Comparison of ENCODE assay signal across 13 cellular contexts in the genomic region with DNA sequence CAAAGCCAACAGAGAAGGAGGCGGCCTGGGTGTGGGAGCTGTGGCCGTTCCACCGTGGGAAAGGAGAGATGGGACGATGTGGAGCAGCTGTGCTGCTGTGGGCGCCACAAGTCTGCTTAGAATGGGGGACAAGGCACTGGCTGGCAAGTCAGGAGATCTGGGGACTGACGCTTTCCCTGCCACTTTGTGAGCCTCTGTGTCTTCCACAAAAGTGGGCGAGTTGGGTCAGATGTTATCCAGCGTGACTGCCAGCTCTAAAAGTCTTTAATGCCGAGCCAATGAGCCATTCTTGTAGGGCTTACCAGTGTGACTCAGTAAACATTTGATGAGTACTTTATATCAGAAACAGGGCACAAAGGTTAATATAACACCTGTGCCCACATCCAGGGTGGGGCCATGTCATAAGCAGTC.
DNase-seq lines count a peak whose midpoint lies in the region; ATAC-seq and TF ChIP-seq lines count a peak whose summit lies in the region.
"Had no signal": no experiment of that assay in that cellular context is flagged by ENCODE, and none has a peak within 500 bp of the region (broad histone marks: within the 10 kb centered on the region; RNA-seq: fewer than 3 reads in every experiment).

No MANE protein-coding gene starts in this region.

- no peak overlapping the region for H3K27ac ChIP-seq in mammary epithelial cell (ENCODE audit: insufficient read depth, low read depth, low read length)
- H3K27ac ChIP-seq in colonic mucosa: peak overlapping the region; percentile 82
- H3K27ac ChIP-seq in transverse colon: peak overlapping the region; percentile 78 to 87 (median 80)

- TF ChIP-seq CTCF in mammary epithelial cell (conservative IDR thresholded peaks at IDR 0.05 in 1 of 2, IDR thresholded peaks at IDR 0.05 in 1 of 2; ENCODE audit: extremely low read depth in 1 of 2, insufficient read depth in 1 of 2, low read depth in 1 of 2, low read length in 2 of 2) (no peak), MCF 10A (IDR thresholded peaks at IDR 0.05; ENCODE audit: unreplicated experiment) (no peak), colonic mucosa (IDR thresholded peaks at IDR 0.05) (no peak), transverse colon (IDR thresholded peaks at IDR 0.05) (no peak)

- in situ Hi-C loops in mammary epithelial cell (cut with MboI; ENCODE audit: low sequenced_read_pairs in 2 of 2) (no loop called here), transverse colon (cut with MboI; ENCODE audit: low pct_ligation_motif_present in 1 of 4, low pct_unique_long_range_greater_than_20kb in 1 of 4, low sequenced_read_pairs in 3 of 4) (no loop called here)

- no peak overlapping the region for H3K4me3 Mint-ChIP-seq in MCF 10A (ENCODE audit: unreplicated experiment)
- H3K4me3 Mint-ChIP-seq: activated CD8-positive, alpha-beta T cell treated with anti-CD3 and anti-CD28 coated beads, Interleukin-2, amount 10 ng/mL, durations not matched to agents 7 days and 5 days had no signal

- peak overlapping the region; percentile 25 for H3K4me2 ChIP-seq in mammary epithelial cell (ENCODE audit: insufficient read depth, low read depth, low read length)

- no peaks in the 10 kb centered on the region for H3K9me3 Mint-ChIP-seq in MCF 10A (ENCODE audit: unreplicated experiment)

- no peak overlapping the region for H3K27ac Mint-ChIP-seq in MCF 10A (ENCODE audit: low read depth, unreplicated experiment)
- H3K27ac Mint-ChIP-seq: activated CD8-positive, alpha-beta T cell treated with anti-CD3 and anti-CD28 coated beads, Interleukin-2, amount 10 ng/mL, durations not matched to agents 7 days and 5 days had no signal

- no peaks in the 10 kb centered on the region for H3K27me3 Mint-ChIP-seq in MCF 10A (ENCODE audit: insufficient read depth, unreplicated experiment)

- H3K9ac ChIP-seq in mammary epithelial cell (ENCODE audit: insufficient read depth, low read length) (no peak overlapping the region), colonic mucosa (ENCODE audit: low read depth in 2 of 2, low read length in 2 of 2) (peak overlapping the region; percentile 54 to 80)

- DNase-seq in mammary epithelial cell (peak; percentile 43), MCF 10A (ENCODE audit: unreplicated experiment) (no peak), colonic mucosa (peak; percentile 74), medulla oblongata (ENCODE audit: extremely low spot score) (peak; percentile 92), transverse colon (peak; percentile 74), AG08395 (ENCODE audit: low spot score) (no peak), NCI-H187 treated with DMSO at 0.1 percent for 48 hours (lab: John Stamatoyannopoulos, UW) (no peak)
- DNase-seq: activated CD8-positive, alpha-beta T cell treated with anti-CD3 and anti-CD28 coated beads, Interleukin-2, amount 10 ng/mL, durations not matched to agents 7 days and 5 days; aorta; NCI-H2107; stimulated activated CD4-positive, alpha-beta T cell treated with anti-CD3 and anti-CD28 coated beads, Interleukin-4, amount 100 ng/mL, for 4 hours had no signal

- POLR2A ChIA-PET in MCF 10A (lab: Yijun Ruan, JAX): interaction anchor here (0.9 to 1.9 kb wide), 3 partner anchors 8 to 19 kb away, joined by 4 to 5 read pairs (median 4); no protein-coding TSS in a partner anchor

- dilution Hi-C loops in mammary epithelial cell (cut with HindIII; ENCODE audit: low sequenced_read_pairs): no loop called here

- H3K4me3 ChIP-seq in mammary epithelial cell (replicated peaks in 1 of 3; ENCODE audit: insufficient read depth in 1 of 3, low read depth in 2 of 3, low read length in 3 of 3) (no peak overlapping the region), colonic mucosa (no peak overlapping the region), transverse colon (no peak overlapping the region)
- H3K4me3 ChIP-seq: tibial nerve had no signal

- H3K27me3 ChIP-seq in mammary epithelial cell (ENCODE audit: insufficient read depth, low read length): no peaks in the 10 kb centered on the region
- no peaks in the 10 kb centered on the region for H3K27me3 ChIP-seq in colonic mucosa
- no peaks in the 10 kb centered on the region for H3K27me3 ChIP-seq in transverse colon
- H3K27me3 ChIP-seq: tibial nerve had no signal

- ATAC-seq in GM18858 (IDR thresholded peaks at IDR 0.05; ENCODE audit: unreplicated experiment): no peak
- ATAC-seq: activated CD8-positive, alpha-beta T cell treated with anti-CD3 and anti-CD28 coated beads, Interleukin-2, amount 10 ng/mL, durations not matched to agents 7 days and 5 days had no signal

- H4K20me1 ChIP-seq in mammary epithelial cell (ENCODE audit: insufficient read depth, low read length): no peaks in the 10 kb centered on the region

- CTCF ChIA-PET in mammary epithelial cell (lab: Charles Lee; ENCODE audit: low non-redundant PET): no interaction called here
- CTCF ChIA-PET in MCF 10A (lab: Yijun Ruan, JAX): interaction anchor here (1.6 kb wide), 1 partner anchor 21 kb away, joined by 8 read pairs; no protein-coding TSS in a partner anchor

- H3K4me1 ChIP-seq in mammary epithelial cell (ENCODE audit: insufficient read depth, low read length) (peaks cover 66% of the 10 kb centered on the region), colonic mucosa (peaks cover 25% of the 10 kb centered on the region), transverse colon (peaks cover 25 to 74% (median 60%) of the 10 kb centered on the region in 4 donors)

- BruUV-seq in mammary epithelial cell (replicated peaks; lab: Mats Ljungman, UMichigan) (no TSS peak), MCF 10A (replicated peaks; lab: Mats Ljungman, UMichigan) (no TSS peak)

- 42% methylated on average over 9 of the region's 9 CpGs for WGBS in mammary epithelial cell (ENCODE audit: low coverage, missing lambda C conversion rate)
- WGBS in transverse colon (ENCODE audit: low coverage in 1 of 2), 2 donors: 53 to 71% methylated on average over 4 to 9 of the region's 9 CpGs

- H3K9me3 ChIP-seq in mammary epithelial cell (replicated peaks; ENCODE audit: insufficient read depth, low read length) (no peaks in the 10 kb centered on the region), colonic mucosa (no peaks in the 10 kb centered on the region), transverse colon (no peaks in the 10 kb centered on the region)
- H3K9me3 ChIP-seq: tibial nerve had no signal

- intact Hi-C loops in mammary epithelial cell (cut with micrococcal nuclease): loop anchor here (10.0 kb wide), 1 partner anchor 775 kb away; a partner anchor contains a TSS
- intact Hi-C loops in MCF 10A (cut with micrococcal nuclease): no loop called here
- intact Hi-C loops in colonic mucosa (cut with DNase I): no loop called here
- intact Hi-C loops in transverse colon (cut with DNase I; ENCODE audit: low total_unique reads): no loop called here

- TF ChIP-seq EP300 in transverse colon (IDR thresholded peaks at IDR 0.05; ENCODE audit: low read depth): peak; percentile 18

- H3K36me3 ChIP-seq in mammary epithelial cell (ENCODE audit: insufficient read depth, low read length): no peaks in the 10 kb centered on the region
- H3K36me3 ChIP-seq in colonic mucosa: no peaks in the 10 kb centered on the region
- H3K36me3 ChIP-seq in transverse colon: no peaks in the 10 kb centered on the region
- H3K36me3 ChIP-seq: tibial nerve had no signal

- H3K79me2 ChIP-seq in mammary epithelial cell (ENCODE audit: insufficient read depth, low read length): peaks cover 67% of the 10 kb centered on the region

- peak; percentile 49 for TF ChIP-seq POLR2A in transverse colon (IDR thresholded peaks at IDR 0.05)

- H3K4me1 Mint-ChIP-seq in MCF 10A (ENCODE audit: insufficient read depth, unreplicated experiment): peaks cover 58% of the 10 kb centered on the region

- peaks cover 2% of the 10 kb centered on the region for H3K36me3 Mint-ChIP-seq in MCF 10A (ENCODE audit: insufficient read depth, unreplicated experiment)

- no peak overlapping the region for H2AFZ ChIP-seq in mammary epithelial cell (ENCODE audit: low read depth, low read length)

Comparison
In these comparisons a context has a peak if more than half of its experiments do, and no peak if none do; other contexts are left out.
1. DNase-seq: peak in mammary epithelial cell (single experiment), colonic mucosa (single experiment), medulla oblongata (single experiment) and transverse colon (single experiment); none in MCF 10A (single experiment), AG08395 (single experiment) and NCI-H187 treated with DMSO at 0.1 percent for 48 hours (single experiment).